8 cellular contexts compared by ENCODE assay signal in the genomic region with DNA sequence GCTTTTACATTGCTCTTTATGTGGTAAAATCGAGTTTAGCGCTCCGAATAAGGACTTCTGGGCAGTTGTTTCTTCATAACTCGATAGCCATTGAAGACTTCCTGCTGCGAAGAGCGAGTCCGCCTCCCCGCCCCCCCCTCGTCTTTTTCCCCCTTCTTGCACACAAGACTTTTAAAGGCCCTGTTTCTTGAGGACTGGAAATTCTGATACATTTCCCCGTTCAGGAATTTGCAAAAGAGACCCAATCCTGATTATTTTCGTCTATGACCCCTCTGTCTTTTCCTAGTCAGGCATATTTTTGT. TPM values are rescaled to one million over a fixed set of nuclear protein-coding genes. Genes with fewer than 3 reads are reported as not detected.
DNase-seq lines count a peak whose midpoint lies in the region; TF ChIP-seq lines count a peak whose summit lies in the region.

No MANE protein-coding gene starts in this region.

- H3K9ac ChIP-seq in SU-DHL-6 (ENCODE audit: low read length): peak overlapping the region; percentile 84

- H3K27ac ChIP-seq in SU-DHL-6 (ENCODE audit: low read depth, low read length): peak overlapping the region; percentile 92
- H3K27ac ChIP-seq in esophagus (ENCODE audit: low read depth in 2 of 2, low read length in 1 of 2): peak overlapping the region; percentile 95 to 99

- peak; percentile 26 for DNase-seq in NK-92 treated with Interleukin-12 subunit alpha and Interleukin-12 subunit beta, amount 100 ng/mL, for 24 hours (lab: John Stamatoyannopoulos, UW)
- no peak for DNase-seq in NK-92 (lab: John Stamatoyannopoulos, UW; ENCODE audit: unreplicated experiment)
- DNase-seq in osteocyte (ENCODE audit: extremely low spot score, unreplicated experiment): no peak
- no peak for DNase-seq in NCI-H748 (lab: John Stamatoyannopoulos, UW; ENCODE audit: unreplicated experiment)
- no peak for DNase-seq in NCI-H1417 treated with DMSO at 0.1 percent for 48 hours (lab: John Stamatoyannopoulos, UW)
- DNase-seq in inferior parietal cortex (ENCODE audit: extremely low spot score): no peak

- peak overlapping the region; percentile 94 for H3K27ac Mint-ChIP-seq in osteocyte (ENCODE audit: unreplicated experiment)

- no peaks in the 10 kb centered on the region for H3K27me3 Mint-ChIP-seq in osteocyte (ENCODE audit: unreplicated experiment)

- H3K4me1 Mint-ChIP-seq in osteocyte (ENCODE audit: unreplicated experiment): peaks cover 23% of the 10 kb centered on the region

- H3K27me3 ChIP-seq in SU-DHL-6 (ENCODE audit: low read length): no peaks in the 10 kb centered on the region
- no peaks in the 10 kb centered on the region for H3K27me3 ChIP-seq in esophagus (ENCODE audit: control insufficient read depth in 1 of 2, insufficient read depth in 2 of 2, low read length in 2 of 2)

- H3K36me3 ChIP-seq in SU-DHL-6 (ENCODE audit: low read length) (no peaks in the 10 kb centered on the region; the same call in 1 of the 2 replicates), esophagus (ENCODE audit: control insufficient read depth in 2 of 2, insufficient read depth in 2 of 2, low read length in 1 of 2) (peaks cover 0 to 10% of the 10 kb centered on the region in 2 donors)

- H3K79me2 ChIP-seq in SU-DHL-6 (ENCODE audit: insufficient read depth, low read length): peaks cover 31% of the 10 kb centered on the region

- TF ChIP-seq CTCF in SU-DHL-6 (IDR thresholded peaks at IDR 0.05; ENCODE audit: insufficient read depth, low read length, poor library complexity, severe bottlenecking) (no peak), osteocyte (IDR thresholded peaks at IDR 0.05) (no peak)

- no peaks in the 10 kb centered on the region for H3K9me3 ChIP-seq in SU-DHL-6 (ENCODE audit: insufficient read depth, low read length)
- H3K9me3 ChIP-seq in esophagus (ENCODE audit: control insufficient read depth in 2 of 2, insufficient read depth in 1 of 2, low read depth in 1 of 2, low read length in 1 of 2): no peaks in the 10 kb centered on the region

- H3K36me3 Mint-ChIP-seq in osteocyte (ENCODE audit: unreplicated experiment): peaks cover 31% of the 10 kb centered on the region

- peaks cover 0 to 2% of the 10 kb centered on the region in 2 donors for H3K4me1 ChIP-seq in esophagus (ENCODE audit: control insufficient read depth in 2 of 2, insufficient read depth in 2 of 2, low read length in 1 of 2)

- H3K4me3 Mint-ChIP-seq in osteocyte (ENCODE audit: unreplicated experiment): peak overlapping the region; percentile 93

- H4K20me1 ChIP-seq in SU-DHL-6 (ENCODE audit: low read depth, low read length): no peaks in the 10 kb centered on the region

- peak overlapping the region; percentile 75 for H3K4me2 ChIP-seq in SU-DHL-6 (ENCODE audit: low read depth, low read length, poor library complexity, severe bottlenecking)

- no peaks in the 10 kb centered on the region for H3K9me2 ChIP-seq in SU-DHL-6 (replicated peaks; ENCODE audit: insufficient read depth, low read length)

- peaks cover 13% of the 10 kb centered on the region for H3F3A ChIP-seq in SU-DHL-6 (ENCODE audit: insufficient read depth)

- H3K9me3 Mint-ChIP-seq in osteocyte (ENCODE audit: unreplicated experiment): no peaks in the 10 kb centered on the region

- H2AFZ ChIP-seq in SU-DHL-6 (ENCODE audit: low read depth, low read length, severe bottlenecking): peak overlapping the region; percentile 64

- H3K4me3 ChIP-seq in SU-DHL-6 (ENCODE audit: insufficient read depth, low read length, poor library complexity, severe bottlenecking) (peak overlapping the region; percentile 65), esophagus (ENCODE audit: low read depth in 1 of 2, low read length in 2 of 2) (peak overlapping the region; percentile 73 to 94)

- WGBS in esophagus, 2 donors: 2 to 5% methylated on average over 11 of the region's 11 CpGs

RNA-seq across cellular contexts. Expression of a gene that starts 1.6 kb away (rescaled TPM):
- 10 to 100 TPM; 20.3 to 29.5 TPM for polyA plus RNA-seq in esophagus
- 417 and 421 TPM in 2 replicates for total RNA-seq in osteocyte
